In the genomic region with DNA sequence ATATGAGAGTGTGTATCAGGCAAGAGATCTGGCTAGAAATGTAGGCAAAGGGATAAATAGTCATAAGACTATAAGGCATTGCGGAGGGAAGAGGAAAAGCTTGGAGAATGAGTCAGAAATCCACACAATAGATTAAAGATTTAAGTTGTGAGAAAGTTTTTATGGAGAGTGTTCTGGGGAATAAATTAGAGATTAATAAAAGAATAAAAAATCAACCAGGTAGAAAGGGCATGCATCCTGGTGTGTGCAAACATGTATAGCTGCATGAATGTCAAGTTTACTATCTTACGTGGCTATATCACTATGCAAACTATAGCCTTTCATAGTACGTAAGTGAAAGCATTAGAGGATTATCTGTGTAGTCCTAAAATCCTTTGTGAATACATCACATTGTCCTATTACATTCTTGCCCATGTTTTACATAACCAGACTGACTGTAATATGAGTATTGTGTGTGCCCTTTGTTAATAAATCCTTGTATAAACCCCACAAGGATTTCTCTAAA, we compare ENCODE assay signal across 17 cellular contexts. TPM values are rescaled to one million over a fixed set of nuclear protein-coding genes. Genes with fewer than 3 reads are reported as not detected.
DNase-seq lines count a peak whose midpoint lies in the region; ATAC-seq and TF ChIP-seq lines count a peak whose summit lies in the region.
"Had no signal": no experiment of that assay in that cellular context is flagged by ENCODE, and none has a peak within 500 bp of the region (broad histone marks: within the 10 kb centered on the region; RNA-seq: fewer than 3 reads in every experiment).

No MANE protein-coding gene starts in this region.

- no peak for TF ChIP-seq POLR2A in body of pancreas (IDR thresholded peaks at IDR 0.05)

- H3K4me3 ChIP-seq in astrocyte of the cerebellum (ENCODE audit: low read depth, low read length) (no peak overlapping the region), body of pancreas (no peak overlapping the region)
- H3K4me3 ChIP-seq: adrenal gland, coronary artery had no signal

- H3K4me1 ChIP-seq in body of pancreas = no peaks in the 10 kb centered on the region
- H3K4me1 ChIP-seq: adrenal gland had no signal

- DNase-seq in EH (ENCODE audit: low read depth) (peak; percentile 47), NCI-H226 (peak; percentile 20), astrocyte of the cerebellum (ENCODE audit: low read depth) (peak; percentile 37), foreskin melanocyte (peak; percentile 82), body of pancreas (no peak), left lobe of liver (ENCODE audit: low spot score) (no peak), omental fat pad (ENCODE audit: low spot score) (no peak)
- DNase-seq: activated CD8-positive, alpha-beta memory T cell treated with anti-CD3 and anti-CD28 coated beads for 24 hours; adrenal gland; erythroblast; kidney glomerular epithelial cell; NCI-H2081 treated with DMSO at 0.1 percent for 48 hours; right cardiac atrium; T-helper 17 cell had no signal

- in situ Hi-C loops in astrocyte of the cerebellum (cut with HindIII; ENCODE audit: low sequenced_read_pairs) = no loop called here

- ATAC-seq in body of pancreas (no peak), left lobe of liver (no peak), omental fat pad (ENCODE audit: low FRiP score) (no peak), HG02870 (IDR thresholded peaks at IDR 0.05; ENCODE audit: unreplicated experiment) (no peak)
- ATAC-seq: right cardiac atrium, T-helper 17 cell had no signal

- no peaks in the 10 kb centered on the region for H3K27me3 ChIP-seq in body of pancreas
- H3K27me3 ChIP-seq: adrenal gland, neutrophil had no signal

- WGBS in body of pancreas, 2 donors = 65 to 72% methylated on average over 3 of the region's 3 CpGs

- H3K27ac ChIP-seq in body of pancreas = no peak overlapping the region
- H3K27ac ChIP-seq: adrenal gland, coronary artery, neutrophil had no signal

- no peak for TF ChIP-seq CTCF in astrocyte of the cerebellum (IDR thresholded peaks at IDR 0.05; ENCODE audit: low read depth, low read length, missing control alignments)
- no peak for TF ChIP-seq CTCF in body of pancreas (IDR thresholded peaks at IDR 0.05)
- no peak for TF ChIP-seq CTCF in omental fat pad (IDR thresholded peaks at IDR 0.05)

- H3K9me3 ChIP-seq in body of pancreas = no peaks in the 10 kb centered on the region
- H3K9me3 ChIP-seq: adrenal gland, neutrophil had no signal

- intact Hi-C loops in body of pancreas (cut with DNase I) = no loop called here

- H3K36me3 ChIP-seq in body of pancreas (replicated peaks in 1 of 2; ENCODE audit: insufficient read depth in 1 of 2, low read depth in 2 of 2) = no peaks in the 10 kb centered on the region
- H3K36me3 ChIP-seq: adrenal gland, neutrophil had no signal

RNA-seq across cellular contexts. Expression of gene SNCA, which starts 36.9 kb away (rescaled TPM):
- total RNA-seq in body of pancreas (1 to 10 TPM in 1 of 2 donors, not detected in 1; 9.3 TPM), left lobe of liver (0.20 TPM), omental fat pad (10 to 100 TPM in 3 of 4 donors, 1 to 10 TPM in 1; 8.7 to 26.1 (median 19.2) TPM)

Comparison
In these comparisons a context has a peak if more than half of its experiments do, and no peak if none do; other contexts are left out.
1. DNase-seq: peak in EH (single experiment), NCI-H226 (single experiment), astrocyte of the cerebellum (single experiment) and foreskin melanocyte (single experiment); none in body of pancreas (0 of 4), left lobe of liver (single experiment) and omental fat pad (single experiment).